In the genomic region with DNA sequence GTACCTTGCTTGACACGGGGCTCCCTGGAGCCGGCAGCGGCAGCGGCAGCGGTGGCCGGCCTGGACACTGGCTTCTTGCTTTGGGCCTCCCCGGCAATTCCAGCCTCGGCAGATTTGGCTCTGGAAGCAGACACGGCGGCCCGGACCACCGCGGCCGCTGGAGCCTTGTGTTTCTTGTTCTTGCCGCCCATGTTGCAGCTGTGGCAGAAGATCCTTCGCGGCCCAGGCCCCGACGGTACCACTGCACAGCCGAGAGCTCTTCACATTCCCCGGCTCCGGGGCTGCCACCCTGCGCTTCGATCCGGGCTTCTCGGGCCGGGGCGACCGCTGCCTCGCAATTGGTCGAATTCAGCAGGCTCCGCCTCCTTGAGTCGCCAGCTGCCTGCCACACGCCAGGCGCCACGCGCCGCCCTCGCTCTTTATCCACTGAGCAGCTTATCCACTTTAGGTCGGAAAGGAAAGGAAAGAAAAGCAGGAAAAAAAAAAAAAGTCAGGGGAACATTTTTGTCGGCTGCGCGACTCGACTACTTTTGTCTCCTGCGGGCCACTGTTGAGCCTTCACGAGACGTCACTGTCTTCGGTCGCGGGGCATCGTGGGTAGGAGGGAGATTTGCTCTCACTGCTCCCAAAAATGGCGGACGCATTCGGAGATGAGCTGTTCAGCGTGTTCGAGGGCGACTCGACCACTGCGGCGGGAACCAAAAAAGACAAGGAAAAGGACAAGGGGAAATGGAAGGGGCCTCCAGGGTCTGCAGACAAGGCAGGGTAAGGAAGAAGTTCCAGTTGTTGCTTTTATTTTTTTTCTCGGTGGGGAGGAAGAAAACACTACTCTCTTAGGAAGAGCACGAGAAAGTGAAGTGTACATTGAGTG, we compare ENCODE assay signal across 1 cellular context.
TF ChIP-seq lines count a peak whose summit lies in the region.

A gene with protein sequence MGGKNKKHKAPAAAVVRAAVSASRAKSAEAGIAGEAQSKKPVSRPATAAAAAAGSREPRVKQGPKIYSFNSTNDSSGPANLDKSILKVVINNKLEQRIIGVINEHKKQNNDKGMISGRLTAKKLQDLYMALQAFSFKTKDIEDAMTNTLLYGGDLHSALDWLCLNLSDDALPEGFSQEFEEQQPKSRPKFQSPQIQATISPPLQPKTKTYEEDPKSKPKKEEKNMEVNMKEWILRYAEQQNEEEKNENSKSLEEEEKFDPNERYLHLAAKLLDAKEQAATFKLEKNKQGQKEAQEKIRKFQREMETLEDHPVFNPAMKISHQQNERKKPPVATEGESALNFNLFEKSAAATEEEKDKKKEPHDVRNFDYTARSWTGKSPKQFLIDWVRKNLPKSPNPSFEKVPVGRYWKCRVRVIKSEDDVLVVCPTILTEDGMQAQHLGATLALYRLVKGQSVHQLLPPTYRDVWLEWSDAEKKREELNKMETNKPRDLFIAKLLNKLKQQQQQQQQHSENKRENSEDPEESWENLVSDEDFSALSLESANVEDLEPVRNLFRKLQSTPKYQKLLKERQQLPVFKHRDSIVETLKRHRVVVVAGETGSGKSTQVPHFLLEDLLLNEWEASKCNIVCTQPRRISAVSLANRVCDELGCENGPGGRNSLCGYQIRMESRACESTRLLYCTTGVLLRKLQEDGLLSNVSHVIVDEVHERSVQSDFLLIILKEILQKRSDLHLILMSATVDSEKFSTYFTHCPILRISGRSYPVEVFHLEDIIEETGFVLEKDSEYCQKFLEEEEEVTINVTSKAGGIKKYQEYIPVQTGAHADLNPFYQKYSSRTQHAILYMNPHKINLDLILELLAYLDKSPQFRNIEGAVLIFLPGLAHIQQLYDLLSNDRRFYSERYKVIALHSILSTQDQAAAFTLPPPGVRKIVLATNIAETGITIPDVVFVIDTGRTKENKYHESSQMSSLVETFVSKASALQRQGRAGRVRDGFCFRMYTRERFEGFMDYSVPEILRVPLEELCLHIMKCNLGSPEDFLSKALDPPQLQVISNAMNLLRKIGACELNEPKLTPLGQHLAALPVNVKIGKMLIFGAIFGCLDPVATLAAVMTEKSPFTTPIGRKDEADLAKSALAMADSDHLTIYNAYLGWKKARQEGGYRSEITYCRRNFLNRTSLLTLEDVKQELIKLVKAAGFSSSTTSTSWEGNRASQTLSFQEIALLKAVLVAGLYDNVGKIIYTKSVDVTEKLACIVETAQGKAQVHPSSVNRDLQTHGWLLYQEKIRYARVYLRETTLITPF (N-terminal part only) (minus strand): TSS at position 312 of the 871 bp plus-strand sequence. CDS start 121 bp downstream, at position 191.
Gene MTREX, plus strand, starts transcription at position 607 of the 871 bp plus-strand sequence. Its CDS starts 25 bp downstream, at position 632.

TF ChIP-seq in HEK293, 187 proteins besides CTCF, POLR2A, EP300 and RAD21 (continued from another document and continues in another):
- TF ChIP-seq PATZ1 (tag by site-specific recombination; IDR thresholded peaks at IDR 0.05): peak; percentile 25; the same call in 1 of the 2 replicates
- no peak for TF ChIP-seq ZNF555 (tag by site-specific recombination; conservative IDR thresholded peaks at IDR 0.05)
- TF ChIP-seq SP2 (tag by site-specific recombination; IDR thresholded peaks at IDR 0.05): peak; percentile 73
- peak; percentile 75 for TF ChIP-seq ZNF600 (tag by site-specific recombination; IDR thresholded peaks at IDR 0.05)
- no peak for TF ChIP-seq SETDB1 (IDR thresholded peaks at IDR 0.05; ENCODE audit: insufficient read length, low read length)
- TF ChIP-seq ZNF214 (tag by site-specific recombination; IDR thresholded peaks at IDR 0.05; ENCODE audit: borderline replicate concordance): no peak
- TF ChIP-seq HOXC10 (CRISPR knock-in tag; IDR thresholded peaks at IDR 0.05): no peak
- TF ChIP-seq MYNN (tag by site-specific recombination; IDR thresholded peaks at IDR 0.05; ENCODE audit: borderline replicate concordance): no peak
- no peak for TF ChIP-seq KLF16 (tag by site-specific recombination; IDR thresholded peaks at IDR 0.05)
- no peak for TF ChIP-seq ZNF426 (tag by site-specific recombination; IDR thresholded peaks at IDR 0.05)
- peak; percentile 66 for TF ChIP-seq SP3 (tag by site-specific recombination; IDR thresholded peaks at IDR 0.05)
- peak; percentile 99 for TF ChIP-seq ZNF19 (tag by site-specific recombination; IDR thresholded peaks at IDR 0.05; ENCODE audit: low read depth)
- TF ChIP-seq ZNF776 (tag by site-specific recombination; IDR thresholded peaks at IDR 0.05; ENCODE audit: borderline replicate concordance): no peak
- TF ChIP-seq INSM2 (tag by site-specific recombination; IDR thresholded peaks at IDR 0.05): no peak; the same call in 1 of the 2 replicates
- no peak for TF ChIP-seq ZNF571 (tag by site-specific recombination; IDR thresholded peaks at IDR 0.05)
- TF ChIP-seq ZBTB1 (tag by site-specific recombination; IDR thresholded peaks at IDR 0.05): no peak
- TF ChIP-seq, protein P1, sequence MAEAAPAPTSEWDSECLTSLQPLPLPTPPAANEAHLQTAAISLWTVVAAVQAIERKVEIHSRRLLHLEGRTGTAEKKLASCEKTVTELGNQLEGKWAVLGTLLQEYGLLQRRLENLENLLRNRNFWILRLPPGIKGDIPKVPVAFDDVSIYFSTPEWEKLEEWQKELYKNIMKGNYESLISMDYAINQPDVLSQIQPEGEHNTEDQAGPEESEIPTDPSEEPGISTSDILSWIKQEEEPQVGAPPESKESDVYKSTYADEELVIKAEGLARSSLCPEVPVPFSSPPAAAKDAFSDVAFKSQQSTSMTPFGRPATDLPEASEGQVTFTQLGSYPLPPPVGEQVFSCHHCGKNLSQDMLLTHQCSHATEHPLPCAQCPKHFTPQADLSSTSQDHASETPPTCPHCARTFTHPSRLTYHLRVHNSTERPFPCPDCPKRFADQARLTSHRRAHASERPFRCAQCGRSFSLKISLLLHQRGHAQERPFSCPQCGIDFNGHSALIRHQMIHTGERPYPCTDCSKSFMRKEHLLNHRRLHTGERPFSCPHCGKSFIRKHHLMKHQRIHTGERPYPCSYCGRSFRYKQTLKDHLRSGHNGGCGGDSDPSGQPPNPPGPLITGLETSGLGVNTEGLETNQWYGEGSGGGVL (tag by site-specific recombination; IDR thresholded peaks at IDR 0.05): no peak
- TF ChIP-seq ZNF660 (tag by site-specific recombination; IDR thresholded peaks at IDR 0.05): peak; percentile 84
- no peak for TF ChIP-seq ZFP41 (tag by site-specific recombination; IDR thresholded peaks at IDR 0.05; ENCODE audit: borderline replicate concordance)
- no peak for TF ChIP-seq ZNF121 (tag by site-specific recombination; IDR thresholded peaks at IDR 0.05)
- no peak for TF ChIP-seq ZNF133 (tag by site-specific recombination; IDR thresholded peaks at IDR 0.05)
- peak; percentile 93 for TF ChIP-seq ZNF76 (tag by site-specific recombination; IDR thresholded peaks at IDR 0.05; ENCODE audit: borderline replicate concordance, low read depth)
- peak; percentile 77 for TF ChIP-seq YY2 (tag by site-specific recombination; IDR thresholded peaks at IDR 0.05)
- TF ChIP-seq ZBTB48 (tag by site-specific recombination; IDR thresholded peaks at IDR 0.05): peak; percentile 54
- no peak for TF ChIP-seq ZBTB10 (tag by site-specific recombination; IDR thresholded peaks at IDR 0.05)
- TF ChIP-seq, protein P2, sequence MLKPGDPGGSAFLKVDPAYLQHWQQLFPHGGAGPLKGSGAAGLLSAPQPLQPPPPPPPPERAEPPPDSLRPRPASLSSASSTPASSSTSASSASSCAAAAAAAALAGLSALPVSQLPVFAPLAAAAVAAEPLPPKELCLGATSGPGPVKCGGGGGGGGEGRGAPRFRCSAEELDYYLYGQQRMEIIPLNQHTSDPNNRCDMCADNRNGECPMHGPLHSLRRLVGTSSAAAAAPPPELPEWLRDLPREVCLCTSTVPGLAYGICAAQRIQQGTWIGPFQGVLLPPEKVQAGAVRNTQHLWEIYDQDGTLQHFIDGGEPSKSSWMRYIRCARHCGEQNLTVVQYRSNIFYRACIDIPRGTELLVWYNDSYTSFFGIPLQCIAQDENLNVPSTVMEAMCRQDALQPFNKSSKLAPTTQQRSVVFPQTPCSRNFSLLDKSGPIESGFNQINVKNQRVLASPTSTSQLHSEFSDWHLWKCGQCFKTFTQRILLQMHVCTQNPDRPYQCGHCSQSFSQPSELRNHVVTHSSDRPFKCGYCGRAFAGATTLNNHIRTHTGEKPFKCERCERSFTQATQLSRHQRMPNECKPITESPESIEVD (tag by site-specific recombination; IDR thresholded peaks at IDR 0.05): peak; percentile 64
- peak; percentile 82 for TF ChIP-seq ZNF2 (tag by site-specific recombination; IDR thresholded peaks at IDR 0.05)
- TF ChIP-seq ZNF677 (tag by site-specific recombination; IDR thresholded peaks at IDR 0.05): no peak
- peak; percentile 79 for TF ChIP-seq ZNF501 (tag by site-specific recombination; IDR thresholded peaks at IDR 0.05)
- TF ChIP-seq PRDM4 (tag by site-specific recombination; IDR thresholded peaks at IDR 0.05): no peak
- TF ChIP-seq ZIC2 (tag by site-specific recombination; IDR thresholded peaks at IDR 0.05): no peak
- peak; percentile 33; the same call in 1 of the 2 replicates for TF ChIP-seq ZNF394 (tag by site-specific recombination; IDR thresholded peaks at IDR 0.05; ENCODE audit: borderline replicate concordance)
- no peak for TF ChIP-seq GLI2 (tag by site-specific recombination; IDR thresholded peaks at IDR 0.05; ENCODE audit: borderline replicate concordance, low read depth)
